ENCODE assay signal across 1 cellular context in the genomic region with DNA sequence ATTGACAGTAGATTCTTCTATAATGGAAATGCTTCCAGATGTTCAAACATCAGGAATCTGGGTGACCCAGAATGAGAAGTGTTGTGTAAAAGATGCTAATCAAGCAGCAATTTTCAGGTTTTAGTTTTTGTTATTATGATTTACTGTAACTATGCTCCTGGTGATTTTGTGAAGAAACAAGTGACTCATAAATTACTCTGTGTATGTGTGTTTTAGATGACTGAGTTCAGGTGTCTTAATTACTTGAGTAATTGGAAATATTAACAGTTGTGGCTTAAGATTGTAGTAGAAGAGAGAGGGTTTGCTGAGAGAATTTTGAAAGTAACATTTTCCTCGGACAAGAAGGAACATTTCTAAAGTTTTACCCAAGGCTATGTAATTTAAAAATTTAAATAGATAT.
TF ChIP-seq lines count a peak whose summit lies in the region.

No MANE protein-coding gene starts in this region.

TF ChIP-seq in GM12878, 131 proteins besides CTCF, POLR2A, EP300 and RAD21:
- TF ChIP-seq E4F1 (IDR thresholded peaks at IDR 0.05; ENCODE audit: borderline replicate concordance, partially characterized antibody) (no peak), RCOR1 (conservative IDR thresholded peaks at IDR 0.05; ENCODE audit: low read depth, low read length) (no peak), FOS (IDR thresholded peaks at IDR 0.05; ENCODE audit: borderline replicate concordance, extremely low read depth, insufficient read length) (no peak), RBBP5 (conservative IDR thresholded peaks at IDR 0.05) (no peak), ZZZ3 (IDR thresholded peaks at IDR 0.05; ENCODE audit: control insufficient read depth, insufficient read length, low read depth) (no peak), EGR1 (IDR thresholded peaks at IDR 0.05; ENCODE audit: borderline replicate concordance in 1 of 2, low read depth in 2 of 2, low read length in 2 of 2) (no peak), TBL1XR1 (IDR thresholded peaks at IDR 0.05; ENCODE audit: low read depth, low read length) (no peak), RELA (IDR thresholded peaks at IDR 0.05; ENCODE audit: borderline replicate concordance, partially characterized antibody) (no peak), SMAD1 (IDR thresholded peaks at IDR 0.05; ENCODE audit: low read depth, partially characterized antibody) (no peak), TARDBP (IDR thresholded peaks at IDR 0.05; ENCODE audit: borderline replicate concordance) (no peak), TAF1 (IDR thresholded peaks at IDR 0.05; ENCODE audit: borderline replicate concordance, low read depth, low read length) (no peak), SPI1 (IDR thresholded peaks at IDR 0.05; ENCODE audit: borderline replicate concordance, insufficient read depth, low read depth, low read length) (no peak), STAT3 (IDR thresholded peaks at IDR 0.05; ENCODE audit: low read depth, low read length) (no peak), SUPT20H (IDR thresholded peaks at IDR 0.05; ENCODE audit: borderline replicate concordance, control insufficient read depth, low read depth, low read length) (no peak)
- TF ChIP-seq, protein P1, sequence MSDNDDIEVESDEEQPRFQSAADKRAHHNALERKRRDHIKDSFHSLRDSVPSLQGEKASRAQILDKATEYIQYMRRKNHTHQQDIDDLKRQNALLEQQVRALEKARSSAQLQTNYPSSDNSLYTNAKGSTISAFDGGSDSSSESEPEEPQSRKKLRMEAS (IDR thresholded peaks at IDR 0.05; ENCODE audit: low read depth, low read length), result no peak
- TF ChIP-seq, protein P2, sequence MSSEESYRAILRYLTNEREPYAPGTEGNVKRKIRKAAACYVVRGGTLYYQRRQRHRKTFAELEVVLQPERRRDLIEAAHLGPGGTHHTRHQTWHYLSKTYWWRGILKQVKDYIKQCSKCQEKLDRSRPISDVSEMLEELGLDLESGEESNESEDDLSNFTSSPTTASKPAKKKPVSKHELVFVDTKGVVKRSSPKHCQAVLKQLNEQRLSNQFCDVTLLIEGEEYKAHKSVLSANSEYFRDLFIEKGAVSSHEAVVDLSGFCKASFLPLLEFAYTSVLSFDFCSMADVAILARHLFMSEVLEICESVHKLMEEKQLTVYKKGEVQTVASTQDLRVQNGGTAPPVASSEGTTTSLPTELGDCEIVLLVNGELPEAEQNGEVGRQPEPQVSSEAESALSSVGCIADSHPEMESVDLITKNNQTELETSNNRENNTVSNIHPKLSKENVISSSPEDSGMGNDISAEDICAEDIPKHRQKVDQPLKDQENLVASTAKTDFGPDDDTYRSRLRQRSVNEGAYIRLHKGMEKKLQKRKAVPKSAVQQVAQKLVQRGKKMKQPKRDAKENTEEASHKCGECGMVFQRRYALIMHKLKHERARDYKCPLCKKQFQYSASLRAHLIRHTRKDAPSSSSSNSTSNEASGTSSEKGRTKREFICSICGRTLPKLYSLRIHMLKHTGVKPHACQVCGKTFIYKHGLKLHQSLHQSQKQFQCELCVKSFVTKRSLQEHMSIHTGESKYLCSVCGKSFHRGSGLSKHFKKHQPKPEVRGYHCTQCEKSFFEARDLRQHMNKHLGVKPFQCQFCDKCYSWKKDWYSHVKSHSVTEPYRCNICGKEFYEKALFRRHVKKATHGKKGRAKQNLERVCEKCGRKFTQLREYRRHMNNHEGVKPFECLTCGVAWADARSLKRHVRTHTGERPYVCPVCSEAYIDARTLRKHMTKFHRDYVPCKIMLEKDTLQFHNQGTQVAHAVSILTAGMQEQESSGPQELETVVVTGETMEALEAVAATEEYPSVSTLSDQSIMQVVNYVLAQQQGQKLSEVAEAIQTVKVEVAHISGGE (CRISPR knock-in tag; IDR thresholded peaks at IDR 0.05), result no peak
